Comparison of ENCODE assay signal across 12 cellular contexts in the genomic region with DNA sequence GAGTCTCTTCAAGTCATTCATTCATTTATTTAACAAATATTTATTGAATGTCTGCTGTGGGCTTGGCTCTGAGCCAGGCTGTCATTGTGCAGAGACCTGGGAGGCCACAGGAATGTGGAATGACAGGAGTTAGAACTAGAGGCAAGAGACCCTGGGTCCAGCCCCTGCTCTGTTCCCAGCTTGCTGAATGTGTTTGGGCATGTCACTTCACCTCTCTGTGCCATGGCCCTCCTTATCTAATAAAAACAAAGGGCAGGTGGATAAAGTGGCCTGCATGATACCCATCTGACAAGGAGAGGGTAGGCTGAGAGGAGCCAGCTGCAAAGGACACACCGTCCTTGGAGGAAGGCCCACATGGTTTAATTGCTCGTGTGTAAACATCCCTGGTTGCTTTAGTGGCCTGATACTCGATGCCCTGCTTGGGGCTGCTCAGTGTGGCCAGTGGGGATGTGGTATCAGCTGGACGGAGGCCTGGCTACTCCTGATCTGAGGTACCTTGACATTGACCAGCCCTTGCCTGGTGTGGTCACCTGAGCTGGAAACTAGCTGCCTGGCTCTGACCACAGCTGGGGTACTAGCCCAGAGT.
DNase-seq lines count a peak whose midpoint lies in the region; ATAC-seq and TF ChIP-seq lines count a peak whose summit lies in the region.
"Had no signal": no experiment of that assay in that cellular context is flagged by ENCODE, and none has a peak within 500 bp of the region (broad histone marks: within the 10 kb centered on the region; RNA-seq: fewer than 3 reads in every experiment).

No MANE protein-coding gene starts in this region.

- intact Hi-C loops in Caco-2 (cut with micrococcal nuclease; ENCODE audit: unreplicated experiment) = no loop called here

- 55 to 77% methylated on average over 4 of the region's 4 CpGs for WGBS in lung, 2 donors

- H3K9me3 Mint-ChIP-seq in Caco-2 (ENCODE audit: unreplicated experiment) (no peaks in the 10 kb centered on the region), GM23338 (no peaks in the 10 kb centered on the region)
- H3K9me3 Mint-ChIP-seq: activated naive CD4-positive, alpha-beta T cell treated with anti-CD3 and anti-CD28 coated beads, Interleukin-2, amount 10 ng/mL, durations not matched to agents 7 days and 5 days; stimulated activated memory B cell treated with anti-CD40 and anti-IgM and Interleukin-4, amounts not matched to agents 10 μg/mL and 1 μg/mL and 100 μg/mL, for 72 hours had no signal

- H4K20me1 ChIP-seq in GM23338 (replicated peaks; ENCODE audit: insufficient read depth) = no peaks in the 10 kb centered on the region

- H3K36me3 Mint-ChIP-seq in Caco-2 (ENCODE audit: insufficient read depth, unreplicated experiment) = no peaks in the 10 kb centered on the region
- no peaks in the 10 kb centered on the region for H3K36me3 Mint-ChIP-seq in GM23338 (ENCODE audit: low read depth)
- H3K36me3 Mint-ChIP-seq: activated naive CD4-positive, alpha-beta T cell treated with anti-CD3 and anti-CD28 coated beads, Interleukin-2, amount 10 ng/mL, durations not matched to agents 7 days and 5 days; stimulated activated memory B cell treated with anti-CD40 and anti-IgM and Interleukin-4, amounts not matched to agents 10 μg/mL and 1 μg/mL and 100 μg/mL, for 72 hours had no signal

- ATAC-seq in lung (ENCODE audit: insufficient read depth, low FRiP score) (no peak), GM23338 (no peak), GM19395 (IDR thresholded peaks at IDR 0.05; ENCODE audit: unreplicated experiment) (no peak)
- ATAC-seq: stimulated activated memory B cell treated with anti-CD40 and anti-IgM and Interleukin-4, amounts not matched to agents 10 μg/mL and 1 μg/mL and 100 μg/mL, for 72 hours had no signal

- H3K36me3 ChIP-seq in Caco-2 (ENCODE audit: control insufficient read depth, insufficient read depth, low read length) (no peaks in the 10 kb centered on the region), SJSA1 (no peaks in the 10 kb centered on the region), lung (ENCODE audit: control insufficient read depth in 2 of 2, insufficient read depth in 2 of 2, low read length in 2 of 2) (no peaks in the 10 kb centered on the region), GM23338 (ENCODE audit: insufficient read depth) (no peaks in the 10 kb centered on the region)

- peaks cover 4% of the 10 kb centered on the region; the same call in 1 of the 2 replicates for H3K9me3 ChIP-seq in Caco-2
- no peaks in the 10 kb centered on the region for H3K9me3 ChIP-seq in SJSA1 (replicated peaks)
- H3K9me3 ChIP-seq in lung (ENCODE audit: control insufficient read depth in 2 of 2, insufficient read depth in 1 of 2, low read length in 1 of 2) = no peaks in the 10 kb centered on the region

- H3K79me2 ChIP-seq in GM23338 (replicated peaks; ENCODE audit: insufficient read depth) = no peaks in the 10 kb centered on the region

- H3K4me3 ChIP-seq in Caco-2 (ENCODE audit: low read depth, low read length) (no peak overlapping the region), LNCaP clone FGC (ENCODE audit: low read depth, low read length) (no peak overlapping the region), SJSA1 (no peak overlapping the region), lung (no peak overlapping the region), GM23338 (no peak overlapping the region)

- DNase-seq in Caco-2 (peak; percentile 71 to 80), LNCaP clone FGC (ENCODE audit: low read depth) (peak; percentile 85), SJSA1 (ENCODE audit: low read depth in 1 of 2, low spot score in 2 of 2) (peak; percentile 52 to 71), lung (ENCODE audit: low spot score) (peak; percentile 54), NCI-H82 treated with DMSO at 0.1 percent for 48 hours (lab: John Stamatoyannopoulos, UW; ENCODE audit: unreplicated experiment) (no peak), SKM-1 (lab: John Stamatoyannopoulos, UW; ENCODE audit: unreplicated experiment) (no peak), GM23338 (ENCODE audit: low spot score) (no peak)
- DNase-seq: activated naive CD4-positive, alpha-beta T cell treated with anti-CD3 and anti-CD28 coated beads, Interleukin-2, amount 10 ng/mL, durations not matched to agents 7 days and 5 days; kidney; T-helper 2 cell had no signal

- H3K27me3 ChIP-seq in Caco-2 (replicated peaks; ENCODE audit: control insufficient read depth, insufficient read depth, low read length) (no peaks in the 10 kb centered on the region), SJSA1 (replicated peaks) (0 out of 2 replicates have a peak, but pooled peaks cover 3% of the 10 kb centered on the region), lung (ENCODE audit: control insufficient read depth, insufficient read depth) (no peaks in the 10 kb centered on the region), GM23338 (ENCODE audit: insufficient read depth) (no peaks in the 10 kb centered on the region)

- H3K9me2 ChIP-seq in GM23338 (ENCODE audit: insufficient read depth) = 0 out of 2 replicates have a peak, but pooled peaks cover 3% of the 10 kb centered on the region

- H3K27me3 Mint-ChIP-seq in Caco-2 (ENCODE audit: insufficient read depth, unreplicated experiment) (no peaks in the 10 kb centered on the region), GM23338 (ENCODE audit: insufficient read depth, low read depth, poor library complexity) (peaks cover 2% of the 10 kb centered on the region)
- H3K27me3 Mint-ChIP-seq: stimulated activated memory B cell treated with anti-CD40 and anti-IgM and Interleukin-4, amounts not matched to agents 10 μg/mL and 1 μg/mL and 100 μg/mL, for 72 hours had no signal

- H3F3A ChIP-seq in GM23338 (replicated peaks; ENCODE audit: low read depth) = no peaks in the 10 kb centered on the region

- H3K27ac Mint-ChIP-seq in Caco-2 (ENCODE audit: unreplicated experiment) (peak overlapping the region; percentile 47), GM23338 (no peak overlapping the region)
- H3K27ac Mint-ChIP-seq: activated naive CD4-positive, alpha-beta T cell treated with anti-CD3 and anti-CD28 coated beads, Interleukin-2, amount 10 ng/mL, durations not matched to agents 7 days and 5 days; stimulated activated memory B cell treated with anti-CD40 and anti-IgM and Interleukin-4, amounts not matched to agents 10 μg/mL and 1 μg/mL and 100 μg/mL, for 72 hours had no signal

- H3K4me2 ChIP-seq in GM23338 = no peak overlapping the region

- no peak overlapping the region for H2AFZ ChIP-seq in GM23338

- no TSS peak for BruUV-seq in Caco-2 (replicated peaks; lab: Mats Ljungman, UMichigan)

- H3K4me1 ChIP-seq in Caco-2 (peaks cover 13% of the 10 kb centered on the region), SJSA1 (replicated peaks) (peaks cover 11% of the 10 kb centered on the region), lung (ENCODE audit: control insufficient read depth in 2 of 2, insufficient read depth in 2 of 2, low read length in 2 of 2) (no peaks in the 10 kb centered on the region), GM23338 (ENCODE audit: insufficient read depth) (peaks cover 5% of the 10 kb centered on the region)

- POLR2A ChIA-PET in Caco-2 (lab: Charles Lee) = no interaction called here

- CTCF ChIA-PET in Caco-2 (lab: Charles Lee) = interaction anchor here (0.5 to 1.9 kb wide), 3 partner anchors 9 to 194 kb away, joined by 3 to 12 read pairs (median 5); a partner anchor contains a TSS

- TF ChIP-seq CTCF in Caco-2 (IDR thresholded peaks at IDR 0.05; ENCODE audit: insufficient read depth in 1 of 2, low read depth in 1 of 2, low read length in 1 of 2, severe bottlenecking in 1 of 2, unreplicated experiment in 1 of 2) (no peak), LNCaP clone FGC (IDR thresholded peaks at IDR 0.05; ENCODE audit: control insufficient read depth, extremely low read depth, insufficient read depth) (no peak), lung (IDR thresholded peaks at IDR 0.05; ENCODE audit: control extremely low read depth, extremely low read depth) (no peak), GM23338 (conservative IDR thresholded peaks at IDR 0.05; ENCODE audit: low read depth in 2 of 2) (no peak)

- H3K4me1 Mint-ChIP-seq in Caco-2 (ENCODE audit: low read depth, unreplicated experiment) (peaks cover 11% of the 10 kb centered on the region), GM23338 (peaks cover 8% of the 10 kb centered on the region; the same call in 2 of the 3 replicates)
- H3K4me1 Mint-ChIP-seq: activated naive CD4-positive, alpha-beta T cell treated with anti-CD3 and anti-CD28 coated beads, Interleukin-2, amount 10 ng/mL, durations not matched to agents 7 days and 5 days; stimulated activated memory B cell treated with anti-CD40 and anti-IgM and Interleukin-4, amounts not matched to agents 10 μg/mL and 1 μg/mL and 100 μg/mL, for 72 hours had no signal

- H3K4me3 Mint-ChIP-seq in Caco-2 (ENCODE audit: unreplicated experiment) = no peak overlapping the region
- H3K4me3 Mint-ChIP-seq in GM23338 = no peak overlapping the region
- H3K4me3 Mint-ChIP-seq: activated naive CD4-positive, alpha-beta T cell treated with anti-CD3 and anti-CD28 coated beads, Interleukin-2, amount 10 ng/mL, durations not matched to agents 7 days and 5 days; stimulated activated memory B cell treated with anti-CD40 and anti-IgM and Interleukin-4, amounts not matched to agents 10 μg/mL and 1 μg/mL and 100 μg/mL, for 72 hours had no signal

- H3K27ac ChIP-seq in SJSA1 = no peak overlapping the region
- H3K27ac ChIP-seq in lung (ENCODE audit: low read depth in 1 of 2, low read length in 1 of 2) = no peak overlapping the region
- no peak overlapping the region for H3K27ac ChIP-seq in GM23338 (ENCODE audit: low read depth)

TF ChIP-seq in GM23338, 12 proteins besides CTCF, POLR2A, EP300 and RAD21 (continues in another document):
- TF ChIP-seq EZH2phosphoT487 (IDR thresholded peaks at IDR 0.05; ENCODE audit: unreplicated experiment) (no peak), JUNB (IDR thresholded peaks at IDR 0.05; ENCODE audit: unreplicated experiment) (no peak), CREB1 (CRISPR knock-in tag; IDR thresholded peaks at IDR 0.05; ENCODE audit: low read depth) (no peak), NANOG (IDR thresholded peaks at IDR 0.05; ENCODE audit: borderline replicate concordance) (no peak), ZNF331 (CRISPR knock-in tag; IDR thresholded peaks at IDR 0.05; ENCODE audit: low read depth) (no peak)
- TF ChIP-seq, protein P1, sequence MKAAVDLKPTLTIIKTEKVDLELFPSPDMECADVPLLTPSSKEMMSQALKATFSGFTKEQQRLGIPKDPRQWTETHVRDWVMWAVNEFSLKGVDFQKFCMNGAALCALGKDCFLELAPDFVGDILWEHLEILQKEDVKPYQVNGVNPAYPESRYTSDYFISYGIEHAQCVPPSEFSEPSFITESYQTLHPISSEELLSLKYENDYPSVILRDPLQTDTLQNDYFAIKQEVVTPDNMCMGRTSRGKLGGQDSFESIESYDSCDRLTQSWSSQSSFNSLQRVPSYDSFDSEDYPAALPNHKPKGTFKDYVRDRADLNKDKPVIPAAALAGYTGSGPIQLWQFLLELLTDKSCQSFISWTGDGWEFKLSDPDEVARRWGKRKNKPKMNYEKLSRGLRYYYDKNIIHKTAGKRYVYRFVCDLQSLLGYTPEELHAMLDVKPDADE (IDR thresholded peaks at IDR 0.05) = no peak

Comparison
In these comparisons a context has a peak if more than half of its experiments do, and no peak if none do; other contexts are left out.
1. DNase-seq: peak in Caco-2 (2 of 2), LNCaP clone FGC (single experiment), SJSA1 (2 of 2) and lung (single experiment); none in NCI-H82 treated with DMSO at 0.1 percent for 48 hours (single experiment), SKM-1 (single experiment) and GM23338 (single experiment).